ENCODE assay signal across 1 cellular context in genomic region chr6:33248932-33249731, GRCh38.
TF ChIP-seq lines count a peak whose summit lies in the region.

No MANE protein-coding gene starts in this region.

TF ChIP-seq in HepG2, 621 proteins besides CTCF, POLR2A, EP300 and RAD21 (continued from another document and continues in another):
- 0 out of 2 replicates have a peak, but pooled peaks have one; percentile 37 for TF ChIP-seq ZBTB49 (CRISPR knock-in tag; IDR thresholded peaks at IDR 0.05; ENCODE audit: borderline replicate concordance)
- no peak for TF ChIP-seq ELF4 (CRISPR knock-in tag; IDR thresholded peaks at IDR 0.05; ENCODE audit: borderline replicate concordance)
- TF ChIP-seq ZBTB42 (CRISPR knock-in tag; IDR thresholded peaks at IDR 0.05) = peak; percentile 84
- peak; percentile 90 for TF ChIP-seq ZNF607 (CRISPR knock-in tag; IDR thresholded peaks at IDR 0.05; ENCODE audit: borderline replicate concordance)
- no peak for TF ChIP-seq ZNF746 (CRISPR knock-in tag; IDR thresholded peaks at IDR 0.05)
- TF ChIP-seq TCF7 (IDR thresholded peaks at IDR 0.05; ENCODE audit: low read depth) = no peak
- TF ChIP-seq MBNL3 (CRISPR knock-in tag; conservative IDR thresholded peaks at IDR 0.05) = no peak
- peak; percentile 2; the same call in 1 of the 2 replicates for TF ChIP-seq ZSCAN22 (CRISPR knock-in tag; IDR thresholded peaks at IDR 0.05)
- TF ChIP-seq ONECUT2 (CRISPR knock-in tag; IDR thresholded peaks at IDR 0.05) = no peak
- no peak; the same call in none of the 2 replicates for TF ChIP-seq ARHGAP35 (CRISPR knock-in tag; IDR thresholded peaks at IDR 0.05; ENCODE audit: borderline replicate concordance)
- no peak for TF ChIP-seq EEA1 (CRISPR knock-in tag; IDR thresholded peaks at IDR 0.05; ENCODE audit: borderline replicate concordance)
- TF ChIP-seq ZNF333 (CRISPR knock-in tag; IDR thresholded peaks at IDR 0.05; ENCODE audit: borderline replicate concordance) = peak; percentile 50
- no peak for TF ChIP-seq NFIC (IDR thresholded peaks at IDR 0.05; ENCODE audit: low read length)
- TF ChIP-seq ETS1 (CRISPR knock-in tag; IDR thresholded peaks at IDR 0.05) = no peak; the same call in 1 of the 2 replicates
- no peak; the same call in 1 of the 2 replicates for TF ChIP-seq ZBED4 (CRISPR knock-in tag; IDR thresholded peaks at IDR 0.05; ENCODE audit: borderline replicate concordance)
- TF ChIP-seq SALL1 (CRISPR knock-in tag; IDR thresholded peaks at IDR 0.05) = no peak; the same call in none of the 2 replicates
- no peak for TF ChIP-seq STAT5B (CRISPR knock-in tag; IDR thresholded peaks at IDR 0.05)
- TF ChIP-seq ZNF879 (CRISPR knock-in tag; IDR thresholded peaks at IDR 0.05) = no peak
- peak; percentile 45 for TF ChIP-seq GABPA (IDR thresholded peaks at IDR 0.05; ENCODE audit: low read depth, low read length)
- peak; percentile 82 for TF ChIP-seq GABPA (CRISPR knock-in tag; IDR thresholded peaks at IDR 0.05; ENCODE audit: low read depth)
- 0 out of 2 replicates have a peak, but pooled peaks have one; percentile 63 for TF ChIP-seq ZNF383 (CRISPR knock-in tag; IDR thresholded peaks at IDR 0.05; ENCODE audit: borderline replicate concordance)
- TF ChIP-seq ESRRA (CRISPR knock-in tag; IDR thresholded peaks at IDR 0.05; ENCODE audit: low read depth) = peak; percentile 85
- 0 out of 2 replicates have a peak, but pooled peaks have one; percentile 61 for TF ChIP-seq PAX8 (CRISPR knock-in tag; IDR thresholded peaks at IDR 0.05; ENCODE audit: borderline replicate concordance)
- TF ChIP-seq MLLT10 (CRISPR knock-in tag; IDR thresholded peaks at IDR 0.05) = no peak
- TF ChIP-seq ZKSCAN8 (CRISPR knock-in tag; IDR thresholded peaks at IDR 0.05; ENCODE audit: borderline replicate concordance) = peak; percentile 48; the same call in 1 of the 2 replicates
- no peak for TF ChIP-seq RORA (CRISPR knock-in tag; IDR thresholded peaks at IDR 0.05)
- peak; percentile 100 for TF ChIP-seq MYPOP (CRISPR knock-in tag; IDR thresholded peaks at IDR 0.05)
- 0 out of 2 replicates have a peak, but pooled peaks have one; percentile 21 for TF ChIP-seq ISL2 (CRISPR knock-in tag; IDR thresholded peaks at IDR 0.05)
- TF ChIP-seq ZNF143 (CRISPR knock-in tag; IDR thresholded peaks at IDR 0.05) = no peak; the same call in 1 of the 2 replicates
- no peak; the same call in 1 of the 2 replicates for TF ChIP-seq TBP (CRISPR knock-in tag; IDR thresholded peaks at IDR 0.05)
- TF ChIP-seq AKAP8 (CRISPR knock-in tag; IDR thresholded peaks at IDR 0.05) = no peak; the same call in none of the 2 replicates
- no peak for TF ChIP-seq ZNF781 (CRISPR knock-in tag; IDR thresholded peaks at IDR 0.05; ENCODE audit: borderline replicate concordance, not compliant biosample characterization)
- TF ChIP-seq PHF21A (CRISPR knock-in tag; IDR thresholded peaks at IDR 0.05) = peak; percentile 87
- TF ChIP-seq PBX3 (CRISPR knock-in tag; IDR thresholded peaks at IDR 0.05; ENCODE audit: borderline replicate concordance) = peak; percentile 69; the same call in 1 of the 2 replicates
- no peak for TF ChIP-seq ATAD3A (CRISPR knock-in tag; IDR thresholded peaks at IDR 0.05)
- TF ChIP-seq ZNF513 (CRISPR knock-in tag; conservative IDR thresholded peaks at IDR 0.05) = no peak
- peak; percentile 75; the same call in 1 of the 2 replicates for TF ChIP-seq ZNF224 (CRISPR knock-in tag; IDR thresholded peaks at IDR 0.05)
- TF ChIP-seq ZNF329 (CRISPR knock-in tag; IDR thresholded peaks at IDR 0.05; ENCODE audit: low read depth) = peak; percentile 69; the same call in 1 of the 2 replicates
- TF ChIP-seq ZBTB46 (CRISPR knock-in tag; IDR thresholded peaks at IDR 0.05; ENCODE audit: borderline replicate concordance) = no peak
- peak; percentile 90 for TF ChIP-seq ZNF605 (CRISPR knock-in tag; IDR thresholded peaks at IDR 0.05)
- no peak for TF ChIP-seq ZNF275 (CRISPR knock-in tag; IDR thresholded peaks at IDR 0.05; ENCODE audit: borderline replicate concordance)
- no peak for TF ChIP-seq TCF12 (IDR thresholded peaks at IDR 0.05)
- peak; percentile 54; the same call in 1 of the 2 replicates for TF ChIP-seq TCF12 (CRISPR knock-in tag; IDR thresholded peaks at IDR 0.05)
- no peak for TF ChIP-seq ZNF549 (CRISPR knock-in tag; IDR thresholded peaks at IDR 0.05)
- no peak for TF ChIP-seq NFE2L2 (IDR thresholded peaks at IDR 0.05; ENCODE audit: low read length)
- peak; percentile 51 to 74; a peak in 3 of 4 replicates for TF ChIP-seq HMGXB4 (CRISPR knock-in tag; IDR thresholded peaks at IDR 0.05; ENCODE audit: borderline replicate concordance in 1 of 2, low read depth in 1 of 2)
- TF ChIP-seq DPF2 (CRISPR knock-in tag; IDR thresholded peaks at IDR 0.05; ENCODE audit: borderline replicate concordance, low read depth) = 0 out of 2 replicates have a peak, but pooled peaks have one; percentile 28
- no peak for TF ChIP-seq SNRNP70 (IDR thresholded peaks at IDR 0.05; ENCODE audit: low read depth, low read length)
- TF ChIP-seq HMG20B (CRISPR knock-in tag; conservative IDR thresholded peaks at IDR 0.05) = peak; percentile 31; the same call in 1 of the 2 replicates
- TF ChIP-seq RBM22 (optimal IDR thresholded peaks at IDR 0.05; ENCODE audit: low read length) = peak; percentile 58
- TF ChIP-seq MAZ (IDR thresholded peaks at IDR 0.05; ENCODE audit: borderline replicate concordance, low read depth, low read length) = no peak
- peak; percentile 73 for TF ChIP-seq MAZ (CRISPR knock-in tag; IDR thresholded peaks at IDR 0.05; ENCODE audit: low read depth)
